25 cellular contexts compared by ENCODE assay signal in genomic region chr17:41163828-41164227, GRCh38. TPM values are rescaled to one million over a fixed set of nuclear protein-coding genes. Genes with fewer than 3 reads are reported as not detected.
DNase-seq lines count a peak whose midpoint lies in the region; ATAC-seq, FAIRE-seq and TF ChIP-seq lines count a peak whose summit lies in the region.
"Had no signal": no experiment of that assay in that cellular context is flagged by ENCODE, and none has a peak within 500 bp of the region (broad histone marks: within the 10 kb centered on the region; RNA-seq: fewer than 3 reads in every experiment).

No MANE protein-coding gene starts in this region.

- H3K79me2 ChIP-seq in osteoblast (ENCODE audit: insufficient read depth, low read length), result no peaks in the 10 kb centered on the region

- H3K23ac ChIP-seq in IMR-90 (ENCODE audit: low read depth, low read length), result no peak overlapping the region

- no peaks in the 10 kb centered on the region for H3K36me3 ChIP-seq in IMR-90 (ENCODE audit: control insufficient read depth, insufficient read depth, low read length)
- H3K36me3 ChIP-seq in osteoblast (ENCODE audit: insufficient read depth, low read length), result no peaks in the 10 kb centered on the region
- H3K36me3 ChIP-seq in pancreas, result no peaks in the 10 kb centered on the region
- H3K36me3 ChIP-seq: BLaER1, SJSA1 had no signal

- POLR2A ChIA-PET in IMR-90 (lab: Charles Lee; ENCODE audit: unreplicated experiment), result no interaction called here

- H3K4me1 ChIP-seq in IMR-90 (ENCODE audit: control insufficient read depth, insufficient read depth, low read length) (no peaks in the 10 kb centered on the region), osteoblast (ENCODE audit: insufficient read depth, low read length) (no peaks in the 10 kb centered on the region), pancreas (no peaks in the 10 kb centered on the region)
- H3K4me1 ChIP-seq: BLaER1, SJSA1 had no signal

- H3K27ac ChIP-seq in IMR-90 (ENCODE audit: insufficient read depth, low read length), result no peak overlapping the region
- H3K27ac ChIP-seq in osteoblast (ENCODE audit: low read depth, low read length), result no peak overlapping the region
- H3K27ac ChIP-seq in pancreas, result no peak overlapping the region
- H3K27ac ChIP-seq: BLaER1, HL-60, SJSA1 had no signal

- no peak overlapping the region for H4K91ac ChIP-seq in IMR-90 (ENCODE audit: insufficient read depth, low read depth, low read length)

- in situ Hi-C loops in IMR-90 (cut with MboI; ENCODE audit: low sequenced_read_pairs), result no loop called here

- no peak for FAIRE-seq in pancreas (lab: Jason Lieb, UNC)

- 92% methylated on average over 2 of the region's 7 CpGs; no CpG with 5 or more reads in 1 of the 2 experiments for WGBS in IMR-90 (ENCODE audit: extremely low coverage in 2 of 2, insufficient read length in 1 of 2), 2 experiments
- 51 to 62% methylated on average over 7 of the region's 7 CpGs for WGBS in pancreas, 2 donors

- H2AK5ac ChIP-seq in IMR-90 (ENCODE audit: low read depth, low read length), result no peak overlapping the region

- H3K56ac ChIP-seq in IMR-90 (ENCODE audit: extremely low read depth, insufficient read depth, low read length), result no peak overlapping the region

- no peak overlapping the region for H3K4ac ChIP-seq in IMR-90 (ENCODE audit: low read depth, low read length)

- H2AK9ac ChIP-seq in IMR-90 (replicated peaks; ENCODE audit: low read depth, low read length, poor library complexity), result no peak overlapping the region

- H4K5ac ChIP-seq in IMR-90 (ENCODE audit: low read depth, low read length), result no peak overlapping the region

- DNase-seq in ELR (ENCODE audit: low read depth), result peak; percentile 82
- no peak for DNase-seq in IMR-90
- peak; percentile 16 for DNase-seq in amniotic epithelial cell (ENCODE audit: low read depth)
- DNase-seq in osteoblast (ENCODE audit: insufficient read length, low spot score, missing footprints), result peak; percentile 37
- no peak for DNase-seq in left ventricle myocardium superior
- no peak for DNase-seq in pancreas
- no peak for DNase-seq in 8988T
- DNase-seq: CD4-positive, alpha-beta T cell; COR-L47; DMS153; H9; KG1; NCI-H1092 treated with DMSO at 0.1 percent for 48 hours; NCI-H146; NCI-H2029; NCI-H2227 treated with DMSO at 0.1 percent for 48 hours; NCI-H510A; NCI-H748 treated with DMSO at 0.1 percent for 48 hours; NK-92 treated with Interleukin-12 subunit alpha and Interleukin-12 subunit beta, amount 100 ng/mL, for 24 hours had no signal

- H4K8ac ChIP-seq in IMR-90 (ENCODE audit: low read depth in 2 of 2, low read length in 2 of 2), result no peak overlapping the region

- no peak overlapping the region for H3K9ac ChIP-seq in IMR-90 (ENCODE audit: low read depth, low read length)
- H3K9ac ChIP-seq: BLaER1 had no signal

- no peak overlapping the region for H3K14ac ChIP-seq in IMR-90 (replicated peaks; ENCODE audit: low read depth, low read length)

- TF ChIP-seq POLR2A in IMR-90 (IDR thresholded peaks at IDR 0.05; ENCODE audit: low read depth, low read length), result no peak

- TF ChIP-seq RAD21 in IMR-90 (IDR thresholded peaks at IDR 0.05; ENCODE audit: low read length), result no peak

- H4K20me1 ChIP-seq in IMR-90 (ENCODE audit: insufficient read depth, low read length) (no peaks in the 10 kb centered on the region), osteoblast (ENCODE audit: insufficient read depth, low read length) (no peaks in the 10 kb centered on the region)
- H4K20me1 ChIP-seq: BLaER1 had no signal

- H3K27me3 ChIP-seq in IMR-90 (ENCODE audit: control insufficient read depth, insufficient read depth, low read length), result no peaks in the 10 kb centered on the region; the same call in 1 of the 2 replicates
- no peaks in the 10 kb centered on the region for H3K27me3 ChIP-seq in osteoblast (ENCODE audit: insufficient read depth, low read length)
- peaks cover 0 to 4% (median 0%) of the 10 kb centered on the region in 4 donors for H3K27me3 ChIP-seq in pancreas
- H3K27me3 ChIP-seq: BLaER1, SJSA1 had no signal

- H2BK120ac ChIP-seq in IMR-90 (ENCODE audit: low read depth, low read length), result no peak overlapping the region

- CTCF ChIA-PET in IMR-90 (lab: Yijun Ruan, JAX), result no interaction called here

- no peaks in the 10 kb centered on the region for H3K79me1 ChIP-seq in IMR-90 (ENCODE audit: low read depth in 1 of 2, low read length in 2 of 2)

- intact Hi-C loops in IMR-90 (cut with micrococcal nuclease) (no loop called here), left ventricle myocardium superior (cut with micrococcal nuclease) (no loop called here), pancreas (cut with DNase I) (no loop called here)

- H2BK5ac ChIP-seq in IMR-90 (ENCODE audit: low read depth, low read length, poor library complexity, severe bottlenecking), result no peak overlapping the region

- H3K18ac ChIP-seq in IMR-90 (ENCODE audit: low read depth, low read length), result no peak overlapping the region

- TF ChIP-seq CTCF in IMR-90 (conservative IDR thresholded peaks at IDR 0.05; ENCODE audit: low read depth, low read length) (no peak), osteoblast (IDR thresholded peaks at IDR 0.05; ENCODE audit: extremely low read depth, low read depth, low read length) (no peak), pancreas (IDR thresholded peaks at IDR 0.05) (no peak)

- peak overlapping the region; percentile 14; the same call in 1 of the 2 replicates for H2BK20ac ChIP-seq in IMR-90 (ENCODE audit: low read depth, low read length)

- ATAC-seq in IMR-90 (ENCODE audit: low read depth) (no peak), left ventricle myocardium superior (no peak), pancreas (no peak)
- ATAC-seq: Panc1 had no signal

- H2BK15ac ChIP-seq in IMR-90 (ENCODE audit: low read depth, low read length), result no peak overlapping the region; the same call in 2 of the 3 replicates

- dilution Hi-C loops in IMR-90 (cut with HindIII; ENCODE audit: low sequenced_read_pairs, unreplicated experiment), result no loop called here

- no peak overlapping the region for H3K4me3 ChIP-seq in IMR-90 (ENCODE audit: insufficient read depth, low read depth, low read length)
- H3K4me3 ChIP-seq in osteoblast (ENCODE audit: insufficient read depth, low read length), result no peak overlapping the region
- H3K4me3 ChIP-seq in pancreas, result no peak overlapping the region
- H3K4me3 ChIP-seq: BLaER1, SJSA1 had no signal

- H3K9me1 ChIP-seq in IMR-90 (ENCODE audit: insufficient read depth, low read length), result no peaks in the 10 kb centered on the region

- H3K9me3 ChIP-seq in IMR-90 (ENCODE audit: control insufficient read depth, insufficient read depth, low read length) (no peaks in the 10 kb centered on the region), osteoblast (ENCODE audit: low read depth, low read length) (no peaks in the 10 kb centered on the region), pancreas (no peaks in the 10 kb centered on the region)
- H3K9me3 ChIP-seq: SJSA1 had no signal

- H2AFZ ChIP-seq in IMR-90 (replicated peaks; ENCODE audit: low read length, poor library complexity) (peak overlapping the region; percentile 26), osteoblast (ENCODE audit: low read length) (peak overlapping the region; percentile 2)

- no peak overlapping the region for H3K4me2 ChIP-seq in IMR-90 (ENCODE audit: low read depth, low read length)
- peak overlapping the region; percentile 6 for H3K4me2 ChIP-seq in osteoblast (ENCODE audit: insufficient read depth, low read length)
- H3K4me2 ChIP-seq: BLaER1 had no signal

- BruUV-seq in IMR-90 (replicated peaks; lab: Mats Ljungman, UMichigan), result no TSS peak

TF ChIP-seq in IMR-90, 13 proteins besides CTCF, POLR2A, EP300 and RAD21:
- TF ChIP-seq CEBPB (IDR thresholded peaks at IDR 0.05; ENCODE audit: low read depth, low read length), result no peak
- no peak for TF ChIP-seq MAFK (IDR thresholded peaks at IDR 0.05; ENCODE audit: low read depth, low read length)
- no peak for TF ChIP-seq NFE2L2 (IDR thresholded peaks at IDR 0.05; ENCODE audit: low read depth, low read length)

RNA-seq across cellular contexts. Expression of gene KRTAP4-4, which starts 3.3 kb away (rescaled TPM):
- not detected in 2 replicates for total RNA-seq in IMR-90 (2012; rRNA removed)
- polyA plus RNA-seq in IMR-90 (2012; rRNA removed), result not detected in 2 replicates
- not detected in 2 replicates for polyA plus RNA-seq in IMR-90 (2012; cell fraction: cytosol; rRNA removed)
- polyA plus RNA-seq in IMR-90 (2012; cell fraction: nucleus; rRNA removed; ENCODE audit: low replicate concordance), result not detected in 2 replicates
- not detected in 2 replicates for total RNA-seq in osteoblast
- total RNA-seq in left ventricle myocardium superior, result not detected
- total RNA-seq in pancreas, result not detected
- not detected for polyA plus RNA-seq in pancreas
- total RNA-seq: CD4-positive, alpha-beta T cell; H9; HT-29; SJSA1; T-helper 1 cell treated with Interleukin-12 subunit alpha and Interleukin-12 subunit beta and Interleukin-4 antibody, amounts not matched to agents 30 ng/mL and 1 ng/mL, for 36 hours had no signal

RNA-seq across cellular contexts. Expression of gene KRTAP4-3, which starts 4.2 kb away (rescaled TPM):
- total RNA-seq in IMR-90 (2012; rRNA removed), result not detected in 2 replicates
- polyA plus RNA-seq in IMR-90 (2012; rRNA removed), result not detected in 2 replicates
- polyA plus RNA-seq in IMR-90 (2012; cell fraction: cytosol; rRNA removed), result not detected in 2 replicates
- not detected in 2 replicates for polyA plus RNA-seq in IMR-90 (2012; cell fraction: nucleus; rRNA removed; ENCODE audit: low replicate concordance)
- total RNA-seq in osteoblast, result not detected in 2 replicates
- not detected for total RNA-seq in left ventricle myocardium superior
- not detected for total RNA-seq in pancreas
- not detected for polyA plus RNA-seq in pancreas
- total RNA-seq: CD4-positive, alpha-beta T cell; H9; HT-29; SJSA1; T-helper 1 cell treated with Interleukin-12 subunit alpha and Interleukin-12 subunit beta and Interleukin-4 antibody, amounts not matched to agents 30 ng/mL and 1 ng/mL, for 36 hours had no signal

RNA-seq across cellular contexts. Expression of gene KRTAP4-2, which starts 14.2 kb away (rescaled TPM):
- total RNA-seq in IMR-90 (2012; rRNA removed), result not detected in 2 replicates
- not detected in 2 replicates for polyA plus RNA-seq in IMR-90 (2012; rRNA removed)
- polyA plus RNA-seq in IMR-90 (2012; cell fraction: cytosol; rRNA removed), result not detected in 2 replicates
- polyA plus RNA-seq in IMR-90 (2012; cell fraction: nucleus; rRNA removed; ENCODE audit: low replicate concordance), result not detected in 2 replicates
- not detected in 2 replicates for total RNA-seq in osteoblast
- total RNA-seq in left ventricle myocardium superior, result not detected
- total RNA-seq in pancreas, result not detected
- polyA plus RNA-seq in pancreas, result not detected
- total RNA-seq: CD4-positive, alpha-beta T cell; H9; HT-29; SJSA1; T-helper 1 cell treated with Interleukin-12 subunit alpha and Interleukin-12 subunit beta and Interleukin-4 antibody, amounts not matched to agents 30 ng/mL and 1 ng/mL, for 36 hours had no signal

RNA-seq across cellular contexts. Expression of gene KRTAP4-5, which starts 14.2 kb away (rescaled TPM):
- total RNA-seq in IMR-90 (2012; rRNA removed), result not detected in 2 replicates
- not detected in 2 replicates for polyA plus RNA-seq in IMR-90 (2012; rRNA removed)
- not detected in 2 replicates for polyA plus RNA-seq in IMR-90 (2012; cell fraction: cytosol; rRNA removed)
- not detected in 2 replicates for polyA plus RNA-seq in IMR-90 (2012; cell fraction: nucleus; rRNA removed; ENCODE audit: low replicate concordance)
- total RNA-seq in osteoblast, result not detected in 2 replicates
- not detected for total RNA-seq in left ventricle myocardium superior
- not detected for total RNA-seq in pancreas
- not detected for polyA plus RNA-seq in pancreas
- total RNA-seq: CD4-positive, alpha-beta T cell; H9; HT-29; SJSA1; T-helper 1 cell treated with Interleukin-12 subunit alpha and Interleukin-12 subunit beta and Interleukin-4 antibody, amounts not matched to agents 30 ng/mL and 1 ng/mL, for 36 hours had no signal

RNA-seq across cellular contexts. Expression of gene KRTAP4-1, which starts 20.9 kb away (rescaled TPM):
- total RNA-seq in IMR-90 (2012; rRNA removed), result not detected in 2 replicates
- not detected in 2 replicates for polyA plus RNA-seq in IMR-90 (2012; rRNA removed)
- 0.07 TPM in 1 of 2 replicates, not detected in the other for polyA plus RNA-seq in IMR-90 (2012; cell fraction: cytosol; rRNA removed)
- polyA plus RNA-seq in IMR-90 (2012; cell fraction: nucleus; rRNA removed; ENCODE audit: low replicate concordance), result not detected in 2 replicates
- not detected in 2 replicates for total RNA-seq in osteoblast
- not detected for total RNA-seq in left ventricle myocardium superior
- total RNA-seq in pancreas, result not detected
- polyA plus RNA-seq in pancreas, result not detected
- total RNA-seq: CD4-positive, alpha-beta T cell; H9; HT-29; SJSA1; T-helper 1 cell treated with Interleukin-12 subunit alpha and Interleukin-12 subunit beta and Interleukin-4 antibody, amounts not matched to agents 30 ng/mL and 1 ng/mL, for 36 hours had no signal

Comparison
In these comparisons a context has a peak if more than half of its experiments do, and no peak if none do; other contexts are left out.
1. DNase-seq: peak in ELR (single experiment), amniotic epithelial cell (single experiment) and osteoblast (single experiment); none in IMR-90 (single experiment), left ventricle myocardium superior (single experiment), pancreas (0 of 6) and 8988T (single experiment).